ENCODE assay signal across 23 cellular contexts in the genomic region with DNA sequence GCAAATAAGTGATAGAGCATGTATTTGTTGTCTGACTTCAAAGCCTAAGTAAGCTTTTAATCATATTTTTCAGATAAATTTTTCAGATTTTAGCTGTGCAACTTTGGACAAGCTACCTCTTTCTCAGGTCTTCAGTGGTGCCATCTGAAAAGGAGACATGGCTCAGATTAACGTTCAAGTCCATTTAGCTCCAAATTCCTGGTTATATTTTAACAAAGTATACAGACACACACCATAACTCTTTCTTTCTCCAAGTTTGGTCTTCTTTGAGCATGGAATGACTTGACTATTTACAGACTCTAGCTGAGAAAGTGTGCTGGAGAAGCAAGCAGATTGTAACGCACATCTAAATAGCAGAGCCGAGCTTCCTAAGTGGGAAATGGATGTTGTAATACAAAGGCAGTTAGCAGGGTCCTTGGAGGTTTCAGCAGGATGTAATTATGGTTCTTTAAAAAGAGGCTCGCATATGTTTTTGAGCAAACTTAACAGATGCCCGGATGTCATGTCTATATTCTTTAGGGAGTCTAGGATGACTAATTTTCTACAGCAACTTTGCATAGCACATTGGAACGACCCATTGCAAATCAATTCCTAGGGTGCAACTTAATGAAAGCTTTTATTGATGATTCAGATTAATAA.
DNase-seq lines count a peak whose midpoint lies in the region; ATAC-seq and TF ChIP-seq lines count a peak whose summit lies in the region.
"Had no signal": no experiment of that assay in that cellular context is flagged by ENCODE, and none has a peak within 500 bp of the region (broad histone marks: within the 10 kb centered on the region; RNA-seq: fewer than 3 reads in every experiment).

No MANE protein-coding gene starts in this region.

- peaks cover 46% of the 10 kb centered on the region for H3K4me1 ChIP-seq in RWPE2 (ENCODE audit: insufficient read depth, poor library complexity, severe bottlenecking)

- peaks cover 80% of the 10 kb centered on the region for H3K4me1 Mint-ChIP-seq in HFFc6 (ENCODE audit: low read depth)

- no peaks in the 10 kb centered on the region; the same call in 1 of the 2 replicates for H3K27me3 Mint-ChIP-seq in HFFc6 (ENCODE audit: insufficient read depth)

- no peak overlapping the region; the same call in 1 of the 2 replicates for H3K4me3 Mint-ChIP-seq in HFFc6
- H3K4me3 Mint-ChIP-seq: H9 had no signal

- H3K27me3 ChIP-seq in RWPE2 (ENCODE audit: insufficient read depth, poor library complexity, severe bottlenecking): no peaks in the 10 kb centered on the region
- H3K27me3 ChIP-seq: cardiac muscle cell, right lobe of liver, SJSA1, tibial nerve had no signal

- ATAC-seq in RWPE2 (ENCODE audit: low read depth) (no peak), HG03280 (IDR thresholded peaks at IDR 0.05; ENCODE audit: unreplicated experiment) (no peak), HG03439 (IDR thresholded peaks at IDR 0.05; ENCODE audit: unreplicated experiment) (no peak)
- ATAC-seq: activated naive CD4-positive, alpha-beta T cell treated with anti-CD3 and anti-CD28 coated beads, Interleukin-2, amount 50 U/mL, for 72 hours had no signal

- no peak for TF ChIP-seq CTCF in AG09319 (IDR thresholded peaks at IDR 0.05; ENCODE audit: low read depth, low read length)
- TF ChIP-seq CTCF in HFFc6 (IDR thresholded peaks at IDR 0.05): no peak
- TF ChIP-seq CTCF in RWPE2 (IDR thresholded peaks at IDR 0.05; ENCODE audit: poor library complexity, severe bottlenecking): no peak

- H3K9me3 Mint-ChIP-seq in HFFc6: no peaks in the 10 kb centered on the region
- H3K9me3 Mint-ChIP-seq: H9 had no signal

- DNase-seq in AG09319 (ENCODE audit: extremely low read depth, low read depth): peak; percentile 55
- peak; percentile 25 for DNase-seq in HFFc6
- DNase-seq in RWPE2 (ENCODE audit: low spot score): no peak
- peak; percentile 36 for DNase-seq in iris pigment epithelial cell (ENCODE audit: low read depth)
- DNase-seq in stimulated activated CD4-positive, alpha-beta T cell treated with anti-CD3 and anti-CD28 coated beads, Interleukin-2, amount 100 ng/mL, for 24 hours: no peak
- DNase-seq in COLO668 (lab: John Stamatoyannopoulos, UW; ENCODE audit: unreplicated experiment): no peak
- DNase-seq: activated CD4-positive, alpha-beta T cell treated with anti-CD3 and anti-CD28 coated beads, Interleukin-2, amount 50 U/mL, for 1 hour; DMS79 treated with DMSO at 0.1 percent for 48 hours; effector memory CD4-positive, alpha-beta T cell; H9; islet precursor cell; midbrain; NCI-H2081; right lobe of liver; stimulated activated CD4-positive, alpha-beta T cell treated with anti-CD3 and anti-CD28 coated beads, Interleukin-4, amount 100 ng/mL, for 4 hours; T1000 had no signal

- peak overlapping the region; percentile 74 for H3K27ac Mint-ChIP-seq in HFFc6
- H3K27ac Mint-ChIP-seq: activated naive CD4-positive, alpha-beta T cell treated with anti-CD3 and anti-CD28 coated beads, Interleukin-2, amount 50 U/mL, for 72 hours; H9 had no signal

- no peaks in the 10 kb centered on the region for H3K36me3 Mint-ChIP-seq in HFFc6 (ENCODE audit: low read depth)
- H3K36me3 Mint-ChIP-seq: activated naive CD4-positive, alpha-beta T cell treated with anti-CD3 and anti-CD28 coated beads, Interleukin-2, amount 50 U/mL, for 72 hours had no signal

- H3K4me3 ChIP-seq in RWPE2 (ENCODE audit: severe bottlenecking): no peak overlapping the region
- H3K4me3 ChIP-seq: cardiac muscle cell, right lobe of liver, SJSA1, tibial nerve had no signal

- no peaks in the 10 kb centered on the region for H3K9me3 ChIP-seq in RWPE2 (ENCODE audit: severe bottlenecking)
- H3K9me3 ChIP-seq: neutrophil, right lobe of liver, SJSA1, tibial nerve had no signal

- H3K36me3 ChIP-seq in RWPE2 (ENCODE audit: low read depth): no peaks in the 10 kb centered on the region
- H3K36me3 ChIP-seq: cardiac muscle cell, neutrophil, right lobe of liver, SJSA1, tibial nerve had no signal

- H3K27ac ChIP-seq in RWPE2 (ENCODE audit: poor library complexity, severe bottlenecking): peak overlapping the region; percentile 99
- H3K27ac ChIP-seq: cardiac muscle cell, neutrophil, right lobe of liver, SJSA1 had no signal

Comparison
In these comparisons a context has a peak if more than half of its experiments do, and no peak if none do; other contexts are left out.
1. DNase-seq: peak in AG09319 (single experiment), HFFc6 (single experiment) and iris pigment epithelial cell (single experiment); none in RWPE2 (single experiment), stimulated activated CD4-positive, alpha-beta T cell treated with anti-CD3 and anti-CD28 coated beads, Interleukin-2, amount 100 ng/mL, for 24 hours (0 of 2) and COLO668 (single experiment).